In the genomic region with DNA sequence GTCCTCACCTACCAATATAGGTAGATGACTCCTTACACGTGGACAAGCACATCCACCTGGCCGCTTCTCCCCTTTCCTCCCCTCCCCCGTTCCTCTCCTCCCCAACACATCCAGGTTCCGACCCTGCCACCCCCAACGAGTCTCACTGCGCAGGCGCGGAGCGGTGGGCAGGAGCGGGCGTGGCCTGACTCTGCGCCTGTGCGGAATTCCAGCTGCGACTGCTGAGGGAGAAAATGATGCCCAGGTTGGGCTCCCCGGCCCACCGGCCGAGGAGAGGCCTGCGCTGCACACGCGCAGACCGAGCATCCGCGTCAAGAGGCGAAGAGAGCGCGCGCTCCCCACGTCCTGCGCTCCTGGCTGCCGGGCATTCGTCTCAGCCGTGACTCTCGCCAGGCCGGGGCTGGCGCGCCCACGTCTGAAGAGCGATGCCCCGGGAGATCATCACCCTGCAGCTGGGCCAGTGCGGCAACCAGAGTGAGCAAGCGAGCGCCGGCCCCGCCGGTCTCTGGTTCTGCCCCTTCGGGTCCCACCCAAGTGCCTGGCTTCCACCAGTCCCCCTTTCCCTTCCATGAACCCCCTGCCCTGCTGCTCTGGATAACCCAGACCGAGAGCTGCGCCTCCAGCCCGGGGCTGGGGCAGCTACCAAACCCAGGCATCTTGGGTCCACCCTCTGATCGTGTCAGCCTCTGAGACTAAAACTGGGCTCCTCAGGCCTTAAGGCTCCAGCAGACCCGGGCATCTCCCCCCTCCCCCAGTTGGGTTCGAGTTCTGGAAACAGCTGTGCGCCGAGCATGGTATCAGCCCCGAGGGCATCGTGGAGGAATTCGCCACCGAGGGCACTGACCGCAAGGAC, we compare ENCODE assay signal across 1 cellular context.
A peak's percentile ranks its signal among the peaks of the same experiment; 100 is the strongest.
TF ChIP-seq lines count a peak whose summit lies in the region.

A gene (plus strand): TSS at position 206 of the 853 bp plus-strand sequence. CDS start 220 bp downstream, at position 426.

TF ChIP-seq in HEK293, 187 proteins besides CTCF, POLR2A, EP300 and RAD21 (continued from another document and continues in another):
- TF ChIP-seq, protein P1, sequence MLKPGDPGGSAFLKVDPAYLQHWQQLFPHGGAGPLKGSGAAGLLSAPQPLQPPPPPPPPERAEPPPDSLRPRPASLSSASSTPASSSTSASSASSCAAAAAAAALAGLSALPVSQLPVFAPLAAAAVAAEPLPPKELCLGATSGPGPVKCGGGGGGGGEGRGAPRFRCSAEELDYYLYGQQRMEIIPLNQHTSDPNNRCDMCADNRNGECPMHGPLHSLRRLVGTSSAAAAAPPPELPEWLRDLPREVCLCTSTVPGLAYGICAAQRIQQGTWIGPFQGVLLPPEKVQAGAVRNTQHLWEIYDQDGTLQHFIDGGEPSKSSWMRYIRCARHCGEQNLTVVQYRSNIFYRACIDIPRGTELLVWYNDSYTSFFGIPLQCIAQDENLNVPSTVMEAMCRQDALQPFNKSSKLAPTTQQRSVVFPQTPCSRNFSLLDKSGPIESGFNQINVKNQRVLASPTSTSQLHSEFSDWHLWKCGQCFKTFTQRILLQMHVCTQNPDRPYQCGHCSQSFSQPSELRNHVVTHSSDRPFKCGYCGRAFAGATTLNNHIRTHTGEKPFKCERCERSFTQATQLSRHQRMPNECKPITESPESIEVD (tag by site-specific recombination; IDR thresholded peaks at IDR 0.05): no peak
- TF ChIP-seq KLF1 (tag by site-specific recombination; IDR thresholded peaks at IDR 0.05) (no peak), ZNF133 (tag by site-specific recombination; IDR thresholded peaks at IDR 0.05) (no peak), ZNF19 (tag by site-specific recombination; IDR thresholded peaks at IDR 0.05; ENCODE audit: low read depth) (no peak), ZNF660 (tag by site-specific recombination; IDR thresholded peaks at IDR 0.05) (peak; percentile 48; the same call in 1 of the 2 replicates), ZNF610 (tag by site-specific recombination; IDR thresholded peaks at IDR 0.05; ENCODE audit: borderline replicate concordance) (peak; percentile 88; the same call in 1 of the 2 replicates), ZNF768 (tag by site-specific recombination; IDR thresholded peaks at IDR 0.05) (no peak), ZNF239 (tag by site-specific recombination; IDR thresholded peaks at IDR 0.05) (no peak), ZNF140 (tag by site-specific recombination; IDR thresholded peaks at IDR 0.05) (no peak), ZNF311 (tag by site-specific recombination; IDR thresholded peaks at IDR 0.05; ENCODE audit: borderline replicate concordance) (no peak), ZNF138 (tag by site-specific recombination; IDR thresholded peaks at IDR 0.05; ENCODE audit: borderline replicate concordance) (no peak), SCRT1 (tag by site-specific recombination; IDR thresholded peaks at IDR 0.05; ENCODE audit: borderline replicate concordance) (no peak), ZNF658 (tag by site-specific recombination; IDR thresholded peaks at IDR 0.05) (no peak), ZNF214 (tag by site-specific recombination; IDR thresholded peaks at IDR 0.05; ENCODE audit: borderline replicate concordance) (no peak), ZBTB7A (tag by site-specific recombination; IDR thresholded peaks at IDR 0.05; ENCODE audit: low read depth) (no peak), ZNF423 (tag by site-specific recombination; IDR thresholded peaks at IDR 0.05) (no peak), HOXA7 (CRISPR knock-in tag; IDR thresholded peaks at IDR 0.05; ENCODE audit: borderline replicate concordance) (no peak), ZNF629 (tag by site-specific recombination; IDR thresholded peaks at IDR 0.05) (no peak; the same call in 1 of the 2 replicates), ZNF529 (tag by site-specific recombination; IDR thresholded peaks at IDR 0.05; ENCODE audit: insufficient replicate concordance) (no peak), ZNF202 (tag by site-specific recombination; IDR thresholded peaks at IDR 0.05; ENCODE audit: borderline replicate concordance) (no peak), ZNF510 (tag by site-specific recombination; IDR thresholded peaks at IDR 0.05; ENCODE audit: insufficient replicate concordance) (no peak), ZSCAN16 (tag by site-specific recombination; IDR thresholded peaks at IDR 0.05) (no peak), ZNF76 (tag by site-specific recombination; IDR thresholded peaks at IDR 0.05; ENCODE audit: borderline replicate concordance, low read depth) (peak; percentile 6; the same call in 1 of the 2 replicates), ZNF175 (tag by site-specific recombination; IDR thresholded peaks at IDR 0.05) (no peak), ZNF777 (tag by site-specific recombination; IDR thresholded peaks at IDR 0.05; ENCODE audit: borderline replicate concordance) (0 out of 2 replicates have a peak, but pooled peaks have one; percentile 19), ZNF555 (tag by site-specific recombination; conservative IDR thresholded peaks at IDR 0.05) (no peak), EGR2 (tag by site-specific recombination; IDR thresholded peaks at IDR 0.05; ENCODE audit: low read depth) (peak; percentile 42; the same call in 1 of the 2 replicates)
- TF ChIP-seq, protein P2, sequence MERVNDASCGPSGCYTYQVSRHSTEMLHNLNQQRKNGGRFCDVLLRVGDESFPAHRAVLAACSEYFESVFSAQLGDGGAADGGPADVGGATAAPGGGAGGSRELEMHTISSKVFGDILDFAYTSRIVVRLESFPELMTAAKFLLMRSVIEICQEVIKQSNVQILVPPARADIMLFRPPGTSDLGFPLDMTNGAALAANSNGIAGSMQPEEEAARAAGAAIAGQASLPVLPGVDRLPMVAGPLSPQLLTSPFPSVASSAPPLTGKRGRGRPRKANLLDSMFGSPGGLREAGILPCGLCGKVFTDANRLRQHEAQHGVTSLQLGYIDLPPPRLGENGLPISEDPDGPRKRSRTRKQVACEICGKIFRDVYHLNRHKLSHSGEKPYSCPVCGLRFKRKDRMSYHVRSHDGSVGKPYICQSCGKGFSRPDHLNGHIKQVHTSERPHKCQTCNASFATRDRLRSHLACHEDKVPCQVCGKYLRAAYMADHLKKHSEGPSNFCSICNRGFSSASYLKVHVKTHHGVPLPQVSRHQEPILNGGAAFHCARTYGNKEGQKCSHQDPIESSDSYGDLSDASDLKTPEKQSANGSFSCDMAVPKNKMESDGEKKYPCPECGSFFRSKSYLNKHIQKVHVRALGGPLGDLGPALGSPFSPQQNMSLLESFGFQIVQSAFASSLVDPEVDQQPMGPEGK (tag by site-specific recombination; IDR thresholded peaks at IDR 0.05): peak; percentile 74
- TF ChIP-seq, protein P3, sequence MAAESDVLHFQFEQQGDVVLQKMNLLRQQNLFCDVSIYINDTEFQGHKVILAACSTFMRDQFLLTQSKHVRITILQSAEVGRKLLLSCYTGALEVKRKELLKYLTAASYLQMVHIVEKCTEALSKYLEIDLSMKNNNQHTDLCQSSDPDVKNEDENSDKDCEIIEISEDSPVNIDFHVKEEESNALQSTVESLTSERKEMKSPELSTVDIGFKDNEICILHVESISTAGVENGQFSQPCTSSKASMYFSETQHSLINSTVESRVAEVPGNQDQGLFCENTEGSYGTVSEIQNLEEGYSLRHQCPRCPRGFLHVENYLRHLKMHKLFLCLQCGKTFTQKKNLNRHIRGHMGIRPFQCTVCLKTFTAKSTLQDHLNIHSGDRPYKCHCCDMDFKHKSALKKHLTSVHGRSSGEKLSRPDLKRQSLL (tag by site-specific recombination; IDR thresholded peaks at IDR 0.05): no peak
- TF ChIP-seq, protein P4, sequence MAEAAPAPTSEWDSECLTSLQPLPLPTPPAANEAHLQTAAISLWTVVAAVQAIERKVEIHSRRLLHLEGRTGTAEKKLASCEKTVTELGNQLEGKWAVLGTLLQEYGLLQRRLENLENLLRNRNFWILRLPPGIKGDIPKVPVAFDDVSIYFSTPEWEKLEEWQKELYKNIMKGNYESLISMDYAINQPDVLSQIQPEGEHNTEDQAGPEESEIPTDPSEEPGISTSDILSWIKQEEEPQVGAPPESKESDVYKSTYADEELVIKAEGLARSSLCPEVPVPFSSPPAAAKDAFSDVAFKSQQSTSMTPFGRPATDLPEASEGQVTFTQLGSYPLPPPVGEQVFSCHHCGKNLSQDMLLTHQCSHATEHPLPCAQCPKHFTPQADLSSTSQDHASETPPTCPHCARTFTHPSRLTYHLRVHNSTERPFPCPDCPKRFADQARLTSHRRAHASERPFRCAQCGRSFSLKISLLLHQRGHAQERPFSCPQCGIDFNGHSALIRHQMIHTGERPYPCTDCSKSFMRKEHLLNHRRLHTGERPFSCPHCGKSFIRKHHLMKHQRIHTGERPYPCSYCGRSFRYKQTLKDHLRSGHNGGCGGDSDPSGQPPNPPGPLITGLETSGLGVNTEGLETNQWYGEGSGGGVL (tag by site-specific recombination; IDR thresholded peaks at IDR 0.05): peak; percentile 77
- TF ChIP-seq, protein P5, sequence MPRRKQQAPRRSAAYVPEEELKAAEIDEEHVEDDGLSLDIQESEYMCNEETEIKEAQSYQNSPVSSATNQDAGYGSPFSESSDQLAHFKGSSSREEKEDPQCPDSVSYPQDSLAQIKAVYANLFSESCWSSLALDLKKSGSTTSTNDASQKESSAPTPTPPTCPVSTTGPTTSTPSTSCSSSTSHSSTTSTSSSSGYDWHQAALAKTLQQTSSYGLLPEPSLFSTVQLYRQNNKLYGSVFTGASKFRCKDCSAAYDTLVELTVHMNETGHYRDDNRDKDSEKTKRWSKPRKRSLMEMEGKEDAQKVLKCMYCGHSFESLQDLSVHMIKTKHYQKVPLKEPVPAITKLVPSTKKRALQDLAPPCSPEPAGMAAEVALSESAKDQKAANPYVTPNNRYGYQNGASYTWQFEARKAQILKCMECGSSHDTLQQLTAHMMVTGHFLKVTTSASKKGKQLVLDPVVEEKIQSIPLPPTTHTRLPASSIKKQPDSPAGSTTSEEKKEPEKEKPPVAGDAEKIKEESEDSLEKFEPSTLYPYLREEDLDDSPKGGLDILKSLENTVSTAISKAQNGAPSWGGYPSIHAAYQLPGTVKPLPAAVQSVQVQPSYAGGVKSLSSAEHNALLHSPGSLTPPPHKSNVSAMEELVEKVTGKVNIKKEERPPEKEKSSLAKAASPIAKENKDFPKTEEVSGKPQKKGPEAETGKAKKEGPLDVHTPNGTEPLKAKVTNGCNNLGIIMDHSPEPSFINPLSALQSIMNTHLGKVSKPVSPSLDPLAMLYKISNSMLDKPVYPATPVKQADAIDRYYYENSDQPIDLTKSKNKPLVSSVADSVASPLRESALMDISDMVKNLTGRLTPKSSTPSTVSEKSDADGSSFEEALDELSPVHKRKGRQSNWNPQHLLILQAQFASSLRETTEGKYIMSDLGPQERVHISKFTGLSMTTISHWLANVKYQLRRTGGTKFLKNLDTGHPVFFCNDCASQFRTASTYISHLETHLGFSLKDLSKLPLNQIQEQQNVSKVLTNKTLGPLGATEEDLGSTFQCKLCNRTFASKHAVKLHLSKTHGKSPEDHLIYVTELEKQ (tag by site-specific recombination; IDR thresholded peaks at IDR 0.05; ENCODE audit: borderline replicate concordance): no peak
- TF ChIP-seq, protein P6, sequence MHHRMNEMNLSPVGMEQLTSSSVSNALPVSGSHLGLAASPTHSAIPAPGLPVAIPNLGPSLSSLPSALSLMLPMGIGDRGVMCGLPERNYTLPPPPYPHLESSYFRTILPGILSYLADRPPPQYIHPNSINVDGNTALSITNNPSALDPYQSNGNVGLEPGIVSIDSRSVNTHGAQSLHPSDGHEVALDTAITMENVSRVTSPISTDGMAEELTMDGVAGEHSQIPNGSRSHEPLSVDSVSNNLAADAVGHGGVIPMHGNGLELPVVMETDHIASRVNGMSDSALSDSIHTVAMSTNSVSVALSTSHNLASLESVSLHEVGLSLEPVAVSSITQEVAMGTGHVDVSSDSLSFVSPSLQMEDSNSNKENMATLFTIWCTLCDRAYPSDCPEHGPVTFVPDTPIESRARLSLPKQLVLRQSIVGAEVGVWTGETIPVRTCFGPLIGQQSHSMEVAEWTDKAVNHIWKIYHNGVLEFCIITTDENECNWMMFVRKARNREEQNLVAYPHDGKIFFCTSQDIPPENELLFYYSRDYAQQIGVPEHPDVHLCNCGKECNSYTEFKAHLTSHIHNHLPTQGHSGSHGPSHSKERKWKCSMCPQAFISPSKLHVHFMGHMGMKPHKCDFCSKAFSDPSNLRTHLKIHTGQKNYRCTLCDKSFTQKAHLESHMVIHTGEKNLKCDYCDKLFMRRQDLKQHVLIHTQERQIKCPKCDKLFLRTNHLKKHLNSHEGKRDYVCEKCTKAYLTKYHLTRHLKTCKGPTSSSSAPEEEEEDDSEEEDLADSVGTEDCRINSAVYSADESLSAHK (tag by site-specific recombination; IDR thresholded peaks at IDR 0.05): no peak
- TF ChIP-seq, protein P7, sequence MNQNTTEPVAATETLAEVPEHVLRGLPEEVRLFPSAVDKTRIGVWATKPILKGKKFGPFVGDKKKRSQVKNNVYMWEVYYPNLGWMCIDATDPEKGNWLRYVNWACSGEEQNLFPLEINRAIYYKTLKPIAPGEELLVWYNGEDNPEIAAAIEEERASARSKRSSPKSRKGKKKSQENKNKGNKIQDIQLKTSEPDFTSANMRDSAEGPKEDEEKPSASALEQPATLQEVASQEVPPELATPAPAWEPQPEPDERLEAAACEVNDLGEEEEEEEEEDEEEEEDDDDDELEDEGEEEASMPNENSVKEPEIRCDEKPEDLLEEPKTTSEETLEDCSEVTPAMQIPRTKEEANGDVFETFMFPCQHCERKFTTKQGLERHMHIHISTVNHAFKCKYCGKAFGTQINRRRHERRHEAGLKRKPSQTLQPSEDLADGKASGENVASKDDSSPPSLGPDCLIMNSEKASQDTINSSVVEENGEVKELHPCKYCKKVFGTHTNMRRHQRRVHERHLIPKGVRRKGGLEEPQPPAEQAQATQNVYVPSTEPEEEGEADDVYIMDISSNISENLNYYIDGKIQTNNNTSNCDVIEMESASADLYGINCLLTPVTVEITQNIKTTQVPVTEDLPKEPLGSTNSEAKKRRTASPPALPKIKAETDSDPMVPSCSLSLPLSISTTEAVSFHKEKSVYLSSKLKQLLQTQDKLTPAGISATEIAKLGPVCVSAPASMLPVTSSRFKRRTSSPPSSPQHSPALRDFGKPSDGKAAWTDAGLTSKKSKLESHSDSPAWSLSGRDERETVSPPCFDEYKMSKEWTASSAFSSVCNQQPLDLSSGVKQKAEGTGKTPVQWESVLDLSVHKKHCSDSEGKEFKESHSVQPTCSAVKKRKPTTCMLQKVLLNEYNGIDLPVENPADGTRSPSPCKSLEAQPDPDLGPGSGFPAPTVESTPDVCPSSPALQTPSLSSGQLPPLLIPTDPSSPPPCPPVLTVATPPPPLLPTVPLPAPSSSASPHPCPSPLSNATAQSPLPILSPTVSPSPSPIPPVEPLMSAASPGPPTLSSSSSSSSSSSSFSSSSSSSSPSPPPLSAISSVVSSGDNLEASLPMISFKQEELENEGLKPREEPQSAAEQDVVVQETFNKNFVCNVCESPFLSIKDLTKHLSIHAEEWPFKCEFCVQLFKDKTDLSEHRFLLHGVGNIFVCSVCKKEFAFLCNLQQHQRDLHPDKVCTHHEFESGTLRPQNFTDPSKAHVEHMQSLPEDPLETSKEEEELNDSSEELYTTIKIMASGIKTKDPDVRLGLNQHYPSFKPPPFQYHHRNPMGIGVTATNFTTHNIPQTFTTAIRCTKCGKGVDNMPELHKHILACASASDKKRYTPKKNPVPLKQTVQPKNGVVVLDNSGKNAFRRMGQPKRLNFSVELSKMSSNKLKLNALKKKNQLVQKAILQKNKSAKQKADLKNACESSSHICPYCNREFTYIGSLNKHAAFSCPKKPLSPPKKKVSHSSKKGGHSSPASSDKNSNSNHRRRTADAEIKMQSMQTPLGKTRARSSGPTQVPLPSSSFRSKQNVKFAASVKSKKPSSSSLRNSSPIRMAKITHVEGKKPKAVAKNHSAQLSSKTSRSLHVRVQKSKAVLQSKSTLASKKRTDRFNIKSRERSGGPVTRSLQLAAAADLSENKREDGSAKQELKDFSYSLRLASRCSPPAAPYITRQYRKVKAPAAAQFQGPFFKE (tag by site-specific recombination; IDR thresholded peaks at IDR 0.05; ENCODE audit: borderline replicate concordance): peak; percentile 69; the same call in 1 of the 2 replicates
